ENCODE assay signal across 9 cellular contexts in genomic region chr2:171347158-171347557, GRCh38.
DNase-seq lines count a peak whose midpoint lies in the region; ATAC-seq, FAIRE-seq and TF ChIP-seq lines count a peak whose summit lies in the region.
"Had no signal": no experiment of that assay in that cellular context is flagged by ENCODE, and none has a peak within 500 bp of the region (broad histone marks: within the 10 kb centered on the region; RNA-seq: fewer than 3 reads in every experiment).

No MANE protein-coding gene starts in this region.

- H2BK12ac ChIP-seq in mesenchymal stem cell (ENCODE audit: low read length in 2 of 2), result no peak overlapping the region

- no peak overlapping the region for H2AK5ac ChIP-seq in mesenchymal stem cell (ENCODE audit: low read length, severe bottlenecking)

- H3K4me1 ChIP-seq in DOHH2 (ENCODE audit: control insufficient read depth, low read length) (peaks cover 26% of the 10 kb centered on the region), SJCRH30 (peaks cover 27% of the 10 kb centered on the region), mesenchymal stem cell (ENCODE audit: control insufficient read depth, insufficient read depth, low read depth, low read length) (peaks cover 2% of the 10 kb centered on the region), small intestine (ENCODE audit: control insufficient read depth in 2 of 2, insufficient read depth in 1 of 2, low read depth in 1 of 2, low read length in 1 of 2) (no peaks in the 10 kb centered on the region)

- H3K14ac ChIP-seq in mesenchymal stem cell (ENCODE audit: low read length in 2 of 2), result no peak overlapping the region

- no peak overlapping the region for H3K18ac ChIP-seq in mesenchymal stem cell (ENCODE audit: low read depth in 1 of 2, low read length in 2 of 2)

- H2BK5ac ChIP-seq in mesenchymal stem cell (ENCODE audit: low read depth, low read length, poor library complexity, severe bottlenecking), result no peak overlapping the region

- no peak overlapping the region for H2AFZ ChIP-seq in mesenchymal stem cell (ENCODE audit: low read depth, low read length)

- peak overlapping the region; percentile 6 for H3K9ac ChIP-seq in mesenchymal stem cell (ENCODE audit: low read length)

- H3K4ac ChIP-seq in mesenchymal stem cell (ENCODE audit: low read depth in 1 of 2, low read length in 2 of 2), result peak overlapping the region in 1 of 2 experiments; percentile 12

- no peaks in the 10 kb centered on the region for H3K79me1 ChIP-seq in mesenchymal stem cell (replicated peaks; ENCODE audit: low read length, poor library complexity, severe bottlenecking)

- H3K9me3 ChIP-seq in DOHH2 (ENCODE audit: control insufficient read depth, insufficient read depth, low read length), result no peaks in the 10 kb centered on the region
- H3K9me3 ChIP-seq in SJCRH30 (replicated peaks), result 0 out of 2 replicates have a peak, but pooled peaks cover 2% of the 10 kb centered on the region
- H3K9me3 ChIP-seq in mesenchymal stem cell (ENCODE audit: control insufficient read depth, low read length), result no peaks in the 10 kb centered on the region
- H3K9me3 ChIP-seq in small intestine (ENCODE audit: control insufficient read depth, low read depth), result no peaks in the 10 kb centered on the region

- H3F3A ChIP-seq in DOHH2 (ENCODE audit: control insufficient read depth, insufficient read depth), result peaks cover 9% of the 10 kb centered on the region

- H3K23ac ChIP-seq in mesenchymal stem cell (ENCODE audit: low read length in 2 of 2), result no peak overlapping the region

- 59% methylated on average over 3 of the region's 4 CpGs for WGBS in mesenchymal stem cell
- WGBS in small intestine, 3 donors, result 36 to 68% (median 63%) methylated on average over 4 of the region's 4 CpGs

- H4K91ac ChIP-seq in mesenchymal stem cell (ENCODE audit: low read length), result no peak overlapping the region

- H3K36me3 ChIP-seq in DOHH2 (ENCODE audit: control insufficient read depth, low read length) (no peaks in the 10 kb centered on the region), SJCRH30 (no peaks in the 10 kb centered on the region), mesenchymal stem cell (ENCODE audit: control insufficient read depth in 1 of 2, insufficient read depth in 2 of 2, low read depth in 1 of 2, low read length in 2 of 2) (no peaks in the 10 kb centered on the region), small intestine (ENCODE audit: control insufficient read depth in 2 of 2, insufficient read depth in 2 of 2, low read length in 2 of 2) (no peaks in the 10 kb centered on the region)

- no peak overlapping the region for H4K8ac ChIP-seq in mesenchymal stem cell (ENCODE audit: low read length)

- no peak for DNase-seq in SJCRH30
- DNase-seq in mesenchymal stem cell, result peak; percentile 54
- no peak for DNase-seq in frontal cortex (ENCODE audit: low spot score in 2 of 2)
- no peak for DNase-seq in small intestine

- no peaks in the 10 kb centered on the region for H3K9me2 ChIP-seq in DOHH2 (replicated peaks; ENCODE audit: control insufficient read depth, low read length)

- no peak for TF ChIP-seq CTCF in DOHH2 (IDR thresholded peaks at IDR 0.05; ENCODE audit: low read depth, low read length, poor library complexity, severe bottlenecking)

- no peaks in the 10 kb centered on the region for H3K79me2 ChIP-seq in DOHH2 (ENCODE audit: control insufficient read depth, low read length)

- FAIRE-seq in frontal cortex (lab: Jason Lieb, UNC) (no peak), small intestine (lab: Jason Lieb, UNC) (no peak)

- H4K20me1 ChIP-seq in DOHH2 (ENCODE audit: control insufficient read depth, insufficient read depth, low read depth, low read length), result no peaks in the 10 kb centered on the region

- H2BK15ac ChIP-seq in mesenchymal stem cell (ENCODE audit: low read depth, poor library complexity, severe bottlenecking), result no peak overlapping the region

- no peaks in the 10 kb centered on the region for H3K27me3 ChIP-seq in DOHH2 (ENCODE audit: control insufficient read depth, low read length)
- no peaks in the 10 kb centered on the region for H3K27me3 ChIP-seq in SJCRH30
- H3K27me3 ChIP-seq in mesenchymal stem cell (ENCODE audit: control insufficient read depth in 1 of 2, insufficient read depth in 1 of 2, low read length in 2 of 2), result no peaks in the 10 kb centered on the region
- H3K27me3 ChIP-seq in small intestine (ENCODE audit: control insufficient read depth in 2 of 2, insufficient read depth in 2 of 2, low read length in 2 of 2), result no peaks in the 10 kb centered on the region

- H3K4me3 ChIP-seq in DOHH2 (ENCODE audit: low read length) (no peak overlapping the region), SJCRH30 (no peak overlapping the region), mesenchymal stem cell (ENCODE audit: insufficient read depth in 1 of 2, low read depth in 1 of 2, low read length in 2 of 2) (no peak overlapping the region), small intestine (ENCODE audit: low read depth in 1 of 2, low read length in 2 of 2) (no peak overlapping the region)
- H3K4me3 ChIP-seq: skin epidermis had no signal

- H3K27ac ChIP-seq in DOHH2 (ENCODE audit: low read depth, low read length), result no peak overlapping the region
- peak overlapping the region; percentile 75 for H3K27ac ChIP-seq in SJCRH30
- peak overlapping the region; percentile 73 for H3K27ac ChIP-seq in mesenchymal stem cell (ENCODE audit: low read length, poor library complexity, severe bottlenecking)
- no peak overlapping the region for H3K27ac ChIP-seq in small intestine (ENCODE audit: low read depth in 1 of 2, low read length in 1 of 2)

- H2BK120ac ChIP-seq in mesenchymal stem cell (ENCODE audit: low read depth, low read length), result no peak overlapping the region

- H3K4me2 ChIP-seq in DOHH2 (ENCODE audit: low read length) (0 out of 2 replicates have a peak overlapping the region, but pooled peaks have one; percentile 16), mesenchymal stem cell (ENCODE audit: low read length, poor library complexity, severe bottlenecking) (no peak overlapping the region)

- ATAC-seq in GM21576 (IDR thresholded peaks at IDR 0.05; ENCODE audit: unreplicated experiment), result peak; percentile 62
- ATAC-seq in HG03025 (IDR thresholded peaks at IDR 0.05; ENCODE audit: low FRiP score, unreplicated experiment), result no peak
- ATAC-seq in GM21423 (IDR thresholded peaks at IDR 0.05; ENCODE audit: unreplicated experiment), result no peak

Comparison
In these comparisons a context has a peak if more than half of its experiments do, and no peak if none do; other contexts are left out.
1. H3K27ac ChIP-seq: peak in SJCRH30 (single experiment) and mesenchymal stem cell (single experiment); none in DOHH2 (single experiment) and small intestine (0 of 2).